In genomic region chr2:238706673-238707072, GRCh38 we compare ENCODE assay signal across 14 cellular contexts.
DNase-seq lines count a peak whose midpoint lies in the region; TF ChIP-seq lines count a peak whose summit lies in the region.
"Had no signal": no experiment of that assay in that cellular context is flagged by ENCODE, and none has a peak within 500 bp of the region (broad histone marks: within the 10 kb centered on the region; RNA-seq: fewer than 3 reads in every experiment).

No MANE protein-coding gene starts in this region.

- no peaks in the 10 kb centered on the region for H3K9me2 ChIP-seq in GM23248 (ENCODE audit: insufficient read depth)

- no peaks in the 10 kb centered on the region; the same call in 1 of the 2 replicates for H3F3A ChIP-seq in GM23248 (ENCODE audit: insufficient read depth)

- dilution Hi-C loops in mammary epithelial cell (cut with HindIII; ENCODE audit: low sequenced_read_pairs), result no loop called here

- intact Hi-C loops in mammary epithelial cell (cut with micrococcal nuclease), result no loop called here

- H3K4me3 ChIP-seq in AG10803 (ENCODE audit: low read length) (no peak overlapping the region), mammary epithelial cell (replicated peaks in 1 of 3; ENCODE audit: insufficient read depth in 1 of 3, low read depth in 2 of 3, low read length in 3 of 3) (no peak overlapping the region), liver (ENCODE audit: low read depth in 1 of 3, low read length in 3 of 3) (no peak overlapping the region), GM23248 (no peak overlapping the region)
- H3K4me3 ChIP-seq in Jurkat, Clone E6-1 (ENCODE audit: low read length), result no peak overlapping the region
- H3K4me3 ChIP-seq: gastrocnemius medialis had no signal

- H3K4me1 ChIP-seq in mammary epithelial cell (ENCODE audit: insufficient read depth, low read length), result no peaks in the 10 kb centered on the region
- H3K4me1 ChIP-seq in liver (ENCODE audit: control insufficient read depth in 4 of 4, insufficient read depth in 4 of 4, low read length in 3 of 4), result no peaks in the 10 kb centered on the region
- peaks cover 16% of the 10 kb centered on the region for H3K4me1 ChIP-seq in GM23248 (ENCODE audit: insufficient read depth)
- H3K4me1 ChIP-seq: gastrocnemius medialis had no signal

- CTCF ChIA-PET in mammary epithelial cell (lab: Charles Lee; ENCODE audit: low non-redundant PET), result no interaction called here

- H3K79me2 ChIP-seq in mammary epithelial cell (ENCODE audit: insufficient read depth, low read length), result no peaks in the 10 kb centered on the region
- H3K79me2 ChIP-seq in GM23248 (ENCODE audit: insufficient read depth), result no peaks in the 10 kb centered on the region

- no peaks in the 10 kb centered on the region for H3K27me3 ChIP-seq in mammary epithelial cell (ENCODE audit: insufficient read depth, low read length)
- no peaks in the 10 kb centered on the region for H3K27me3 ChIP-seq in liver (ENCODE audit: control insufficient read depth in 4 of 4, insufficient read depth in 4 of 4, low read length in 3 of 4)
- H3K27me3 ChIP-seq in GM23248 (replicated peaks; ENCODE audit: insufficient read depth), result no peaks in the 10 kb centered on the region

- peak; percentile 44 for TF ChIP-seq CTCF in AG10803 (conservative IDR thresholded peaks at IDR 0.05; ENCODE audit: low read length)
- TF ChIP-seq CTCF in mammary epithelial cell (conservative IDR thresholded peaks at IDR 0.05 in 1 of 2, IDR thresholded peaks at IDR 0.05 in 1 of 2; ENCODE audit: extremely low read depth in 1 of 2, insufficient read depth in 1 of 2, low read depth in 1 of 2, low read length in 2 of 2), result peak; percentile 28 to 34
- peak; percentile 8 for TF ChIP-seq CTCF in liver (IDR thresholded peaks at IDR 0.05; ENCODE audit: low read depth, low read length, missing input control)

- H3K27ac ChIP-seq in mammary epithelial cell (ENCODE audit: insufficient read depth, low read depth, low read length) (no peak overlapping the region), liver (ENCODE audit: low read depth in 1 of 2, low read length in 2 of 2) (no peak overlapping the region), GM23248 (no peak overlapping the region)
- H3K27ac ChIP-seq: gastrocnemius medialis had no signal

- no TSS peak for BruUV-seq in mammary epithelial cell (replicated peaks; lab: Mats Ljungman, UMichigan)

- H4K20me1 ChIP-seq in mammary epithelial cell (ENCODE audit: insufficient read depth, low read length) (no peaks in the 10 kb centered on the region), GM23248 (ENCODE audit: insufficient read depth) (no peaks in the 10 kb centered on the region)

- in situ Hi-C loops in mammary epithelial cell (cut with MboI; ENCODE audit: low sequenced_read_pairs in 2 of 2), result no loop called here
- in situ Hi-C loops in GM23248 (cut with MboI), result no loop called here

- H3K36me3 ChIP-seq in mammary epithelial cell (ENCODE audit: insufficient read depth, low read length) (no peaks in the 10 kb centered on the region), liver (ENCODE audit: control insufficient read depth in 4 of 4, insufficient read depth in 3 of 4, low read depth in 1 of 4, low read length in 3 of 4) (no peaks in the 10 kb centered on the region), GM23248 (ENCODE audit: low read depth) (no peaks in the 10 kb centered on the region)
- H3K36me3 ChIP-seq: gastrocnemius medialis had no signal

- 100% methylated on average over 1 of the region's 1 CpG for WGBS in mammary epithelial cell (ENCODE audit: low coverage, missing lambda C conversion rate)
- WGBS in liver, result 100% methylated on average over 1 of the region's 1 CpG
- WGBS in GM23248 (ENCODE audit: low coverage in 1 of 2, low lambda C conversion rate in 2 of 2, missing lambda C conversion rate in 2 of 2), 2 experiments, result 100% methylated on average over 1 of the region's 1 CpG

- H2AFZ ChIP-seq in mammary epithelial cell (ENCODE audit: low read depth, low read length) (no peak overlapping the region), GM23248 (no peak overlapping the region)

- H3K9ac ChIP-seq in mammary epithelial cell (ENCODE audit: insufficient read depth, low read length), result no peak overlapping the region
- H3K9ac ChIP-seq in liver (ENCODE audit: low read depth in 1 of 2, low read length in 2 of 2), result no peak overlapping the region
- H3K9ac ChIP-seq in GM23248, result no peak overlapping the region

- TF ChIP-seq RAD21 in liver (IDR thresholded peaks at IDR 0.05), result no peak

- H3K4me2 ChIP-seq in mammary epithelial cell (ENCODE audit: insufficient read depth, low read depth, low read length) (no peak overlapping the region), GM23248 (ENCODE audit: unreplicated experiment) (no peak overlapping the region)

- DNase-seq in AG10803 (ENCODE audit: low read depth) (no peak), mammary epithelial cell (no peak), NCI-H146 (lab: John Stamatoyannopoulos, UW) (no peak), NCI-H2107 (lab: John Stamatoyannopoulos, UW) (no peak), D341Med (ENCODE audit: low spot score) (no peak), GM23248 (no peak)
- DNase-seq in Jurkat, Clone E6-1 (ENCODE audit: low read depth, low spot score), result peak; percentile 19
- DNase-seq: activated CD4-positive, alpha-beta T cell treated with anti-CD3 and anti-CD28 coated beads for 4 hours; activated T-cell treated with anti-CD3 and anti-CD28 coated beads, Interleukin-2, amount 50 U/mL, for 1 hour; DMS53; gastrocnemius medialis; NCI-H1436; NCI-H510A had no signal

- no peaks in the 10 kb centered on the region for H3K9me3 ChIP-seq in mammary epithelial cell (replicated peaks; ENCODE audit: insufficient read depth, low read length)
- no peaks in the 10 kb centered on the region for H3K9me3 ChIP-seq in liver (ENCODE audit: control insufficient read depth in 4 of 4, low read length in 3 of 4)
- no peaks in the 10 kb centered on the region for H3K9me3 ChIP-seq in GM23248 (ENCODE audit: low read depth)
- H3K9me3 ChIP-seq: gastrocnemius medialis had no signal

TF ChIP-seq in liver, 16 proteins besides CTCF, POLR2A, EP300 and RAD21:
- TF ChIP-seq, protein P1, sequence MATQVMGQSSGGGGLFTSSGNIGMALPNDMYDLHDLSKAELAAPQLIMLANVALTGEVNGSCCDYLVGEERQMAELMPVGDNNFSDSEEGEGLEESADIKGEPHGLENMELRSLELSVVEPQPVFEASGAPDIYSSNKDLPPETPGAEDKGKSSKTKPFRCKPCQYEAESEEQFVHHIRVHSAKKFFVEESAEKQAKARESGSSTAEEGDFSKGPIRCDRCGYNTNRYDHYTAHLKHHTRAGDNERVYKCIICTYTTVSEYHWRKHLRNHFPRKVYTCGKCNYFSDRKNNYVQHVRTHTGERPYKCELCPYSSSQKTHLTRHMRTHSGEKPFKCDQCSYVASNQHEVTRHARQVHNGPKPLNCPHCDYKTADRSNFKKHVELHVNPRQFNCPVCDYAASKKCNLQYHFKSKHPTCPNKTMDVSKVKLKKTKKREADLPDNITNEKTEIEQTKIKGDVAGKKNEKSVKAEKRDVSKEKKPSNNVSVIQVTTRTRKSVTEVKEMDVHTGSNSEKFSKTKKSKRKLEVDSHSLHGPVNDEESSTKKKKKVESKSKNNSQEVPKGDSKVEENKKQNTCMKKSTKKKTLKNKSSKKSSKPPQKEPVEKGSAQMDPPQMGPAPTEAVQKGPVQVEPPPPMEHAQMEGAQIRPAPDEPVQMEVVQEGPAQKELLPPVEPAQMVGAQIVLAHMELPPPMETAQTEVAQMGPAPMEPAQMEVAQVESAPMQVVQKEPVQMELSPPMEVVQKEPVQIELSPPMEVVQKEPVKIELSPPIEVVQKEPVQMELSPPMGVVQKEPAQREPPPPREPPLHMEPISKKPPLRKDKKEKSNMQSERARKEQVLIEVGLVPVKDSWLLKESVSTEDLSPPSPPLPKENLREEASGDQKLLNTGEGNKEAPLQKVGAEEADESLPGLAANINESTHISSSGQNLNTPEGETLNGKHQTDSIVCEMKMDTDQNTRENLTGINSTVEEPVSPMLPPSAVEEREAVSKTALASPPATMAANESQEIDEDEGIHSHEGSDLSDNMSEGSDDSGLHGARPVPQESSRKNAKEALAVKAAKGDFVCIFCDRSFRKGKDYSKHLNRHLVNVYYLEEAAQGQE (IDR thresholded peaks at IDR 0.05), result no peak
- TF ChIP-seq YY1 (IDR thresholded peaks at IDR 0.05) (no peak), ZBTB33 (IDR thresholded peaks at IDR 0.05) (no peak), HNF4A (conservative IDR thresholded peaks at IDR 0.05) (no peak), TAF1 (conservative IDR thresholded peaks at IDR 0.05) (no peak), NR2F2 (IDR thresholded peaks at IDR 0.05) (no peak), GABPA (IDR thresholded peaks at IDR 0.05 in 1 of 2, conservative IDR thresholded peaks at IDR 0.05 in 1 of 2) (no peak), RXRA (IDR thresholded peaks at IDR 0.05) (no peak), HNF4G (IDR thresholded peaks at IDR 0.05) (no peak), JUND (IDR thresholded peaks at IDR 0.05) (no peak)
